ENCODE assay signal across 1 cellular context in the genomic region with DNA sequence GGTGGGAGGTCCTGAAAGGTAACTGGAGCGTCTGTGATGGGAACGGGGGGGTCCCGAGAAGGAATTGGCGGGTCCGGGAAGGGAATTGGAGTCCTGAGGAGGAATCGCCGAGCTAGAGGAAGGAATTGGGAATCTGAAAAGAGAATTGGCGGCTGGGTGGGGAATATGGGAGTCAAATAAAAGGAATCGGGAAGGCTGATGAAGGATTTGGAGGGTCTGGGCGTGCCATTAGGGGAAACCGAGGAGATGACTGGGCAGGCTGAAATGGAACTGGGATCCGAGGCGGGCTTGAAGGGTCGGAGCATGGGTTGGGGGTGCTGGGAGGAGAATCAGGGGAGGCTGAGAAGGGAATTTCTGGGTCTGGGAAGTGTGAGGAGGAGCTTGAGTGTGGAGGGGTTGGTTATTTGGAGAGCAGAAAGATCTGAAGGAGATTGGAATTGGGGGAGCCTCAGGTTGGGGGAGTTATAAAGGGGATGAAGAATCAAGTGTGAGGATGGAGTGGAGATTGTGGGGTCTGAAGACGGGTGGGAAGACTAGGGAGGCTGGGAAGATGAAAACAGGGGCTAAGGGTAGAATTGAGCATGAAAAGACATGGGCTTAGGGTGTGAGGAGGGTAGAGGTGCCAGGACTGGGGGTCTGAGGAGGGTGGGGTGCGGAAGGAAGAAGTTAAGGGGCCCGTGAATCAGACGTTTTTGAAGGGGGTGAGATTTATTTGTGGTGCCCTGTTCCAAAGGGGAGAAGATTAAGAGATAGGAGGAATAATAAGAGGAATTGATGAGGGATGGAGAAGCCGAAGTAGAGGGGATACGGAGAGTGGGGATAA.
TF ChIP-seq lines count a peak whose summit lies in the region.

No MANE protein-coding gene starts in this region.

TF ChIP-seq in HEK293, 187 proteins besides CTCF, POLR2A, EP300 and RAD21 (continued from another document):
- TF ChIP-seq, protein P1, sequence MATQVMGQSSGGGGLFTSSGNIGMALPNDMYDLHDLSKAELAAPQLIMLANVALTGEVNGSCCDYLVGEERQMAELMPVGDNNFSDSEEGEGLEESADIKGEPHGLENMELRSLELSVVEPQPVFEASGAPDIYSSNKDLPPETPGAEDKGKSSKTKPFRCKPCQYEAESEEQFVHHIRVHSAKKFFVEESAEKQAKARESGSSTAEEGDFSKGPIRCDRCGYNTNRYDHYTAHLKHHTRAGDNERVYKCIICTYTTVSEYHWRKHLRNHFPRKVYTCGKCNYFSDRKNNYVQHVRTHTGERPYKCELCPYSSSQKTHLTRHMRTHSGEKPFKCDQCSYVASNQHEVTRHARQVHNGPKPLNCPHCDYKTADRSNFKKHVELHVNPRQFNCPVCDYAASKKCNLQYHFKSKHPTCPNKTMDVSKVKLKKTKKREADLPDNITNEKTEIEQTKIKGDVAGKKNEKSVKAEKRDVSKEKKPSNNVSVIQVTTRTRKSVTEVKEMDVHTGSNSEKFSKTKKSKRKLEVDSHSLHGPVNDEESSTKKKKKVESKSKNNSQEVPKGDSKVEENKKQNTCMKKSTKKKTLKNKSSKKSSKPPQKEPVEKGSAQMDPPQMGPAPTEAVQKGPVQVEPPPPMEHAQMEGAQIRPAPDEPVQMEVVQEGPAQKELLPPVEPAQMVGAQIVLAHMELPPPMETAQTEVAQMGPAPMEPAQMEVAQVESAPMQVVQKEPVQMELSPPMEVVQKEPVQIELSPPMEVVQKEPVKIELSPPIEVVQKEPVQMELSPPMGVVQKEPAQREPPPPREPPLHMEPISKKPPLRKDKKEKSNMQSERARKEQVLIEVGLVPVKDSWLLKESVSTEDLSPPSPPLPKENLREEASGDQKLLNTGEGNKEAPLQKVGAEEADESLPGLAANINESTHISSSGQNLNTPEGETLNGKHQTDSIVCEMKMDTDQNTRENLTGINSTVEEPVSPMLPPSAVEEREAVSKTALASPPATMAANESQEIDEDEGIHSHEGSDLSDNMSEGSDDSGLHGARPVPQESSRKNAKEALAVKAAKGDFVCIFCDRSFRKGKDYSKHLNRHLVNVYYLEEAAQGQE (tag by site-specific recombination; IDR thresholded peaks at IDR 0.05): peak; percentile 23
- TF ChIP-seq ZNF24 (tag by site-specific recombination; IDR thresholded peaks at IDR 0.05) (0 out of 2 replicates have a peak, but pooled peaks have one; percentile 7), ZNF391 (tag by site-specific recombination; IDR thresholded peaks at IDR 0.05; ENCODE audit: borderline replicate concordance, low read depth) (peak; percentile 10), ZNF654 (tag by site-specific recombination; IDR thresholded peaks at IDR 0.05; ENCODE audit: low read depth) (0 out of 2 replicates have a peak, but pooled peaks have one; percentile 12), ZNF335 (tag by site-specific recombination; conservative IDR thresholded peaks at IDR 0.05) (peak; percentile 53), ZNF501 (tag by site-specific recombination; IDR thresholded peaks at IDR 0.05) (peak; percentile 9; the same call in 1 of the 2 replicates), ZNF76 (tag by site-specific recombination; IDR thresholded peaks at IDR 0.05; ENCODE audit: borderline replicate concordance, low read depth) (peak; percentile 85), ZXDB (tag by site-specific recombination; IDR thresholded peaks at IDR 0.05) (peak; percentile 24), GLI4 (tag by site-specific recombination; IDR thresholded peaks at IDR 0.05) (no peak), ZFP37 (tag by site-specific recombination; IDR thresholded peaks at IDR 0.05) (peak; percentile 24; the same call in 1 of the 2 replicates), ZNF157 (tag by site-specific recombination; IDR thresholded peaks at IDR 0.05) (peak; percentile 11; the same call in 1 of the 2 replicates)
- TF ChIP-seq, protein P2, sequence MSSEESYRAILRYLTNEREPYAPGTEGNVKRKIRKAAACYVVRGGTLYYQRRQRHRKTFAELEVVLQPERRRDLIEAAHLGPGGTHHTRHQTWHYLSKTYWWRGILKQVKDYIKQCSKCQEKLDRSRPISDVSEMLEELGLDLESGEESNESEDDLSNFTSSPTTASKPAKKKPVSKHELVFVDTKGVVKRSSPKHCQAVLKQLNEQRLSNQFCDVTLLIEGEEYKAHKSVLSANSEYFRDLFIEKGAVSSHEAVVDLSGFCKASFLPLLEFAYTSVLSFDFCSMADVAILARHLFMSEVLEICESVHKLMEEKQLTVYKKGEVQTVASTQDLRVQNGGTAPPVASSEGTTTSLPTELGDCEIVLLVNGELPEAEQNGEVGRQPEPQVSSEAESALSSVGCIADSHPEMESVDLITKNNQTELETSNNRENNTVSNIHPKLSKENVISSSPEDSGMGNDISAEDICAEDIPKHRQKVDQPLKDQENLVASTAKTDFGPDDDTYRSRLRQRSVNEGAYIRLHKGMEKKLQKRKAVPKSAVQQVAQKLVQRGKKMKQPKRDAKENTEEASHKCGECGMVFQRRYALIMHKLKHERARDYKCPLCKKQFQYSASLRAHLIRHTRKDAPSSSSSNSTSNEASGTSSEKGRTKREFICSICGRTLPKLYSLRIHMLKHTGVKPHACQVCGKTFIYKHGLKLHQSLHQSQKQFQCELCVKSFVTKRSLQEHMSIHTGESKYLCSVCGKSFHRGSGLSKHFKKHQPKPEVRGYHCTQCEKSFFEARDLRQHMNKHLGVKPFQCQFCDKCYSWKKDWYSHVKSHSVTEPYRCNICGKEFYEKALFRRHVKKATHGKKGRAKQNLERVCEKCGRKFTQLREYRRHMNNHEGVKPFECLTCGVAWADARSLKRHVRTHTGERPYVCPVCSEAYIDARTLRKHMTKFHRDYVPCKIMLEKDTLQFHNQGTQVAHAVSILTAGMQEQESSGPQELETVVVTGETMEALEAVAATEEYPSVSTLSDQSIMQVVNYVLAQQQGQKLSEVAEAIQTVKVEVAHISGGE (tag by site-specific recombination; conservative IDR thresholded peaks at IDR 0.05; ENCODE audit: low read depth): 0 out of 2 replicates have a peak, but pooled peaks have one; percentile 9
- TF ChIP-seq, protein P3, sequence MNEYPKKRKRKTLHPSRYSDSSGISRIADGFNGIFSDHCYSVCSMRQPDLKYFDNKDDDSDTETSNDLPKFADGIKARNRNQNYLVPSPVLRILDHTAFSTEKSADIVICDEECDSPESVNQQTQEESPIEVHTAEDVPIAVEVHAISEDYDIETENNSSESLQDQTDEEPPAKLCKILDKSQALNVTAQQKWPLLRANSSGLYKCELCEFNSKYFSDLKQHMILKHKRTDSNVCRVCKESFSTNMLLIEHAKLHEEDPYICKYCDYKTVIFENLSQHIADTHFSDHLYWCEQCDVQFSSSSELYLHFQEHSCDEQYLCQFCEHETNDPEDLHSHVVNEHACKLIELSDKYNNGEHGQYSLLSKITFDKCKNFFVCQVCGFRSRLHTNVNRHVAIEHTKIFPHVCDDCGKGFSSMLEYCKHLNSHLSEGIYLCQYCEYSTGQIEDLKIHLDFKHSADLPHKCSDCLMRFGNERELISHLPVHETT (tag by site-specific recombination; IDR thresholded peaks at IDR 0.05): peak; percentile 14; the same call in 1 of the 2 replicates
- TF ChIP-seq, protein P4, sequence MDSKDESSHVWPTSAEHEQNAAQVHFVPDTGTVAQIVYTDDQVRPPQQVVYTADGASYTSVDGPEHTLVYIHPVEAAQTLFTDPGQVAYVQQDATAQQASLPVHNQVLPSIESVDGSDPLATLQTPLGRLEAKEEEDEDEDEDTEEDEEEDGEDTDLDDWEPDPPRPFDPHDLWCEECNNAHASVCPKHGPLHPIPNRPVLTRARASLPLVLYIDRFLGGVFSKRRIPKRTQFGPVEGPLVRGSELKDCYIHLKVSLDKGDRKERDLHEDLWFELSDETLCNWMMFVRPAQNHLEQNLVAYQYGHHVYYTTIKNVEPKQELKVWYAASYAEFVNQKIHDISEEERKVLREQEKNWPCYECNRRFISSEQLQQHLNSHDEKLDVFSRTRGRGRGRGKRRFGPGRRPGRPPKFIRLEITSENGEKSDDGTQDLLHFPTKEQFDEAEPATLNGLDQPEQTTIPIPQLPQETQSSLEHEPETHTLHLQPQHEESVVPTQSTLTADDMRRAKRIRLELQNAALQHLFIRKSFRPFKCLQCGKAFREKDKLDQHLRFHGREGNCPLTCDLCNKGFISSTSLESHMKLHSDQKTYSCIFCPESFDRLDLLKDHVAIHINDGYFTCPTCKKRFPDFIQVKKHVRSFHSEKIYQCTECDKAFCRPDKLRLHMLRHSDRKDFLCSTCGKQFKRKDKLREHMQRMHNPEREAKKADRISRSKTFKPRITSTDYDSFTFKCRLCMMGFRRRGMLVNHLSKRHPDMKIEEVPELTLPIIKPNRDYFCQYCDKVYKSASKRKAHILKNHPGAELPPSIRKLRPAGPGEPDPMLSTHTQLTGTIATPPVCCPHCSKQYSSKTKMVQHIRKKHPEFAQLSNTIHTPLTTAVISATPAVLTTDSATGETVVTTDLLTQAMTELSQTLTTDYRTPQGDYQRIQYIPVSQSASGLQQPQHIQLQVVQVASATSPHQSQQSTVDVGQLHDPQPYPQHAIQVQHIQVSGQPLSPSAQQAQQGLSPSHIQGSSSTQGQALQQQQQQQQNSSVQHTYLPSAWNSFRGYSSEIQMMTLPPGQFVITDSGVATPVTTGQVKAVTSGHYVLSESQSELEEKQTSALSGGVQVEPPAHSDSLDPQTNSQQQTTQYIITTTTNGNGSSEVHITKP (tag by site-specific recombination; IDR thresholded peaks at IDR 0.05): peak; percentile 70
TF ChIP-seq in HEK293: peak in this region for 45.
